Comparison of ENCODE assay signal across 1 cellular context in genomic region chr7:433558-433957, GRCh38.
A peak's percentile ranks its signal among the peaks of the same experiment; 100 is the strongest.
TF ChIP-seq lines count a peak whose summit lies in the region.

No MANE protein-coding gene starts in this region.

TF ChIP-seq in K562, 482 proteins besides CTCF, POLR2A, EP300 and RAD21 (continued from another document):
- TF ChIP-seq PREB (CRISPR knock-in tag; IDR thresholded peaks at IDR 0.05) (0 out of 2 replicates have a peak, but pooled peaks have one; percentile 31), NR2C2 (CRISPR knock-in tag; IDR thresholded peaks at IDR 0.05) (no peak), NR2C2 (tag; IDR thresholded peaks at IDR 0.05) (no peak)
